ENCODE assay signal across 1 cellular context in the genomic region with DNA sequence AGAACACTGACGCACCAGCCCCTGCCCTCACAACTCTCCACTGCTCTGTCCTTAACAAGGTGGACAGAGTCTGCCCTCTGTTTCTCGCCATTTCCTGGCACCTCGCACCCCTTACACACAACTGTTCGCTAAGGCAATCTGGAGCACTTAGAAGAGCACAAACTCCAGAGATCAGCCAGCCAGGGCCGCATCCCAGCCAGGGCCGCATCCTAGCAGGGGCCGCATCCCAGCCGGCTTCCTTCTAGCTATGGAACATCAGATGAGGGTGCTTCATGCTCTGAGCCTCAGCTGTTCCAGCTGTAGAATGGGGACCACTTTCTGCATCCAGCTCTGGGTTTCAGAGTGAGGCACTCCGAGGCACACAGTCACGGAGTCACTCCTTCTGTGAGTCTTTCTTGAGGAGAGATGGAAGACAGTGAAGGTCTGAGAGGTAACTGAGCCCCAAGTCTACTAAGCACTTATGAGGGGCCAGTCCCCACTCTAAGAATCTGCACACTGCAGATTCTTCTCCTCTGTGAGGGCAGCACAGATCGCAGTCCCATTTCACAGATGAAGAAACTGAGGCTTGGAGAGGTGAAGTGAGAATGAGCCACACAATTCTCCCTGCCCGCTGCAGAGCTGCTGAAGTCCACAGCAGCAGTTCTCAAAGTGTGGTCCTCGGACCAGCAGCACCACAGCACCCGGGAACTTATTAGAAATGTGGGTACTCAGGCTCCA.
TF ChIP-seq lines count a peak whose summit lies in the region.

No MANE protein-coding gene starts in this region.

TF ChIP-seq in H1, 55 proteins besides CTCF, POLR2A, EP300 and RAD21:
- 0 out of 2 replicates have a peak, but pooled peaks have one; percentile 46 for TF ChIP-seq KDM1A (IDR thresholded peaks at IDR 0.05; ENCODE audit: borderline replicate concordance, low read length)
- no peak for TF ChIP-seq CBX5 (IDR thresholded peaks at IDR 0.05; ENCODE audit: low read depth, low read length)
